Comparison of ENCODE assay signal across 9 cellular contexts in the genomic region with DNA sequence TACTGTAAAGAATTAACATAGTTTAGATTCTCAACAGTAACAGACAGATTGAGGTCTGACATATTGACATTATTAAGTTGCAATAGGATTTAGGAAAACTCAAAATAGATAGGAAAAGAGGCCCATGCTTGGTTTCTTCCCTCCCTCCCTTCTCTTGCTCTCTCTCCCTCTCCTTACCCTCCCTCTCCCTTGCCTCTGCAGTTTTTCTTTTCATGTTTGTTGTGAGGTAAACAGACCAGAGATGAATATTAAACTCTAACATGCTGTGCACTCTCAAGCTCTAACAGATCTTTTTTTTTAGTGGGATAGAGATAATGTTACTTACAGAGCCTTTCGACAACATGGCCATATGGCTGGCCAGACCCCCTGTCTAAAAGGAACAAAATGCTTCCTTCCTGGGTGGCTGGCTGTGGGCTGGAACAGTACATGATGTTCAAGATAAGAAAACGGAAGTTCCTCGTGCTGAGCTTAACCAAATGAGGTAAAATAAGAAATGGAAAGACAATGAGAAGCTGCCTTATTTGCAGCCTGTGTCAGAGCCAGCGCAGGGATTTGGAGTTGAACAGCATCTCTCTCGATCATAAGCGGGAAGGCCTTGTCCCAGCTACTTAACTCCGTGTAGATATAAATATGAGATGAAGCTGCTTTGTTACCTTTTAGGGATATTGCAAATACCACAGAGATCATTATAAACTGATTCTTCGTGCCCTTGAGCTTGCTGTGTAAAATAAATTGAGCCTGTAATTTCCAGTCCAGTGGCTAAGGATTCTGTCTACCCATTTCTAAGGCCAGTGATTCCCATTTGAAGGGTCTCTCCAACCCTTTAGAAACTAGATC.
DNase-seq lines count a peak whose midpoint lies in the region; ATAC-seq and TF ChIP-seq lines count a peak whose summit lies in the region.
"Had no signal": no experiment of that assay in that cellular context is flagged by ENCODE, and none has a peak within 500 bp of the region (broad histone marks: within the 10 kb centered on the region; RNA-seq: fewer than 3 reads in every experiment).

No MANE protein-coding gene starts in this region.

- no peak overlapping the region for H3K4me3 Mint-ChIP-seq in activated naive CD4-positive, alpha-beta T cell treated with anti-CD3 and anti-CD28 coated beads, Interleukin-2, amount 10 ng/mL, durations not matched to agents 7 days and 5 days
- H3K4me3 Mint-ChIP-seq in activated T-helper 17 cell treated with anti-CD3 and anti-CD28 coated beads, Interleukin-2, amount 50 U/mL, for 72 hours = peak overlapping the region; percentile 22
- no peak overlapping the region for H3K4me3 Mint-ChIP-seq in effector memory CD8-positive, alpha-beta T cell

- H3K36me3 Mint-ChIP-seq in activated naive CD4-positive, alpha-beta T cell treated with anti-CD3 and anti-CD28 coated beads, Interleukin-2, amount 10 ng/mL, durations not matched to agents 7 days and 5 days = no peaks in the 10 kb centered on the region
- H3K36me3 Mint-ChIP-seq in activated T-helper 17 cell treated with anti-CD3 and anti-CD28 coated beads, Interleukin-2, amount 50 U/mL, for 72 hours (ENCODE audit: low read depth) = no peaks in the 10 kb centered on the region
- H3K36me3 Mint-ChIP-seq in effector memory CD8-positive, alpha-beta T cell (ENCODE audit: insufficient read depth) = no peaks in the 10 kb centered on the region

- peaks cover 17% of the 10 kb centered on the region for H3K4me1 Mint-ChIP-seq in activated naive CD4-positive, alpha-beta T cell treated with anti-CD3 and anti-CD28 coated beads, Interleukin-2, amount 10 ng/mL, durations not matched to agents 7 days and 5 days
- peaks cover 3% of the 10 kb centered on the region for H3K4me1 Mint-ChIP-seq in activated T-helper 17 cell treated with anti-CD3 and anti-CD28 coated beads, Interleukin-2, amount 50 U/mL, for 72 hours
- peaks cover 0 to 6% of the 10 kb centered on the region in 2 donors for H3K4me1 Mint-ChIP-seq in effector memory CD8-positive, alpha-beta T cell (ENCODE audit: low read depth in 2 of 2)

- no peaks in the 10 kb centered on the region for H3K27me3 ChIP-seq in transverse colon

- no peaks in the 10 kb centered on the region for H3K9me3 Mint-ChIP-seq in activated naive CD4-positive, alpha-beta T cell treated with anti-CD3 and anti-CD28 coated beads, Interleukin-2, amount 10 ng/mL, durations not matched to agents 7 days and 5 days
- no peaks in the 10 kb centered on the region for H3K9me3 Mint-ChIP-seq in activated T-helper 17 cell treated with anti-CD3 and anti-CD28 coated beads, Interleukin-2, amount 50 U/mL, for 72 hours
- H3K9me3 Mint-ChIP-seq in effector memory CD8-positive, alpha-beta T cell = no peaks in the 10 kb centered on the region

- H3K4me1 ChIP-seq in transverse colon = peaks cover 0 to 18% (median 1%) of the 10 kb centered on the region in 4 donors

- H3K9me3 ChIP-seq in transverse colon = no peaks in the 10 kb centered on the region

- no peak overlapping the region for H3K4me3 ChIP-seq in transverse colon

- TF ChIP-seq CTCF in transverse colon (IDR thresholded peaks at IDR 0.05) = no peak

- DNase-seq in activated naive CD4-positive, alpha-beta T cell treated with anti-CD3 and anti-CD28 coated beads, Interleukin-2, amount 10 ng/mL, durations not matched to agents 7 days and 5 days = peak; percentile 35
- no peak for DNase-seq in activated naive CD4-positive, alpha-beta T cell treated with anti-CD3 and anti-CD28 coated beads, Interleukin-2, amount 50 U/mL, for 16 hours
- peak; percentile 17 for DNase-seq in iris pigment epithelial cell (ENCODE audit: low read depth)
- peak; percentile 38 for DNase-seq in transverse colon
- DNase-seq in effector memory CD8-positive, alpha-beta T cell = no peak
- DNase-seq: COR-L47 had no signal

- CTCF ChIA-PET in activated naive CD4-positive, alpha-beta T cell treated with anti-CD3 and anti-CD28 coated beads, Interleukin-2, amount 10 ng/mL, durations not matched to agents 7 days and 5 days (lab: Charles Lee) = interaction anchor here (0.9 kb wide), 1 partner anchor 11 kb away, joined by 4 read pairs; no protein-coding TSS in a partner anchor

- H3K36me3 ChIP-seq in transverse colon = no peaks in the 10 kb centered on the region

- peak overlapping the region; percentile 55 to 67 (median 63) for H3K27ac ChIP-seq in transverse colon

- H3K27me3 Mint-ChIP-seq in activated naive CD4-positive, alpha-beta T cell treated with anti-CD3 and anti-CD28 coated beads, Interleukin-2, amount 10 ng/mL, durations not matched to agents 7 days and 5 days = peaks cover under 1% of the 10 kb centered on the region
- H3K27me3 Mint-ChIP-seq in activated T-helper 17 cell treated with anti-CD3 and anti-CD28 coated beads, Interleukin-2, amount 50 U/mL, for 72 hours = no peaks in the 10 kb centered on the region
- H3K27me3 Mint-ChIP-seq in effector memory CD8-positive, alpha-beta T cell = peaks cover 15 to 22% of the 10 kb centered on the region in 2 donors

- intact Hi-C loops in transverse colon (cut with DNase I; ENCODE audit: low total_unique reads) = no loop called here

- 48 to 55% methylated on average over 6 to 8 of the region's 8 CpGs for WGBS in transverse colon (ENCODE audit: low coverage in 1 of 2), 2 donors

- peak; percentile 30 for TF ChIP-seq POLR2A in transverse colon (IDR thresholded peaks at IDR 0.05)

- in situ Hi-C loops in transverse colon (cut with MboI; ENCODE audit: low pct_ligation_motif_present in 1 of 4, low pct_unique_long_range_greater_than_20kb in 1 of 4, low sequenced_read_pairs in 3 of 4) = no loop called here

- peak overlapping the region; percentile 16 for H3K27ac Mint-ChIP-seq in activated naive CD4-positive, alpha-beta T cell treated with anti-CD3 and anti-CD28 coated beads, Interleukin-2, amount 10 ng/mL, durations not matched to agents 7 days and 5 days
- H3K27ac Mint-ChIP-seq in activated T-helper 17 cell treated with anti-CD3 and anti-CD28 coated beads, Interleukin-2, amount 50 U/mL, for 72 hours = no peak overlapping the region
- no peak overlapping the region for H3K27ac Mint-ChIP-seq in effector memory CD8-positive, alpha-beta T cell

- TF ChIP-seq EP300 in transverse colon (IDR thresholded peaks at IDR 0.05; ENCODE audit: low read depth) = peak; percentile 59

- peak; percentile 24 for ATAC-seq in activated T-helper 17 cell treated with anti-CD3 and anti-CD28 coated beads, Interleukin-2, amount 50 U/mL, for 72 hours (replicated peaks)
- ATAC-seq in effector memory CD8-positive, alpha-beta T cell (replicated peaks) = no peak
- ATAC-seq in HG03378 (IDR thresholded peaks at IDR 0.05; ENCODE audit: unreplicated experiment) (no peak), GM21447 (IDR thresholded peaks at IDR 0.05; ENCODE audit: unreplicated experiment) (no peak)

Comparison
In these comparisons a context has a peak if more than half of its experiments do, and no peak if none do; other contexts are left out.
1. DNase-seq: peak in activated naive CD4-positive, alpha-beta T cell treated with anti-CD3 and anti-CD28 coated beads, Interleukin-2, amount 10 ng/mL, durations not matched to agents 7 days and 5 days (single experiment), iris pigment epithelial cell (single experiment) and transverse colon (single experiment); none in activated naive CD4-positive, alpha-beta T cell treated with anti-CD3 and anti-CD28 coated beads, Interleukin-2, amount 50 U/mL, for 16 hours (single experiment) and effector memory CD8-positive, alpha-beta T cell (0 of 3).